In genomic region chr9:76709020-76709419, GRCh38 we compare ENCODE assay signal across 17 cellular contexts. TPM values are rescaled to one million over a fixed set of nuclear protein-coding genes. Genes with fewer than 3 reads are reported as not detected.
A peak's percentile ranks its signal among the peaks of the same experiment; 100 is the strongest.
DNase-seq lines count a peak whose midpoint lies in the region; ATAC-seq and TF ChIP-seq lines count a peak whose summit lies in the region.
"Had no signal": no experiment of that assay in that cellular context is flagged by ENCODE, and none has a peak within 500 bp of the region (broad histone marks: within the 10 kb centered on the region; RNA-seq: fewer than 3 reads in every experiment).

No MANE protein-coding gene starts in this region.

- H3K9me3 Mint-ChIP-seq in stimulated activated naive CD8-positive, alpha-beta T cell treated with anti-CD3 and anti-CD28 coated beads, Interleukin-15, Interleukin-2, amounts not matched to agents 100 ng/mL and 50 ng/mL, for 24 hours: no peaks in the 10 kb centered on the region
- H3K9me3 Mint-ChIP-seq in stimulated activated naive CD8-positive, alpha-beta T cell treated with anti-CD3 and anti-CD28 coated beads, Interleukin-15, amount 100 ng/mL, for 72 hours: no peaks in the 10 kb centered on the region
- H3K9me3 Mint-ChIP-seq in H9: no peaks in the 10 kb centered on the region
- H3K9me3 Mint-ChIP-seq: CD8-positive, alpha-beta T cell had no signal

- DNase-seq in stimulated activated naive CD8-positive, alpha-beta T cell treated with anti-CD3 and anti-CD28 coated beads, Interleukin-15, amount 100 ng/mL, for 72 hours: no peak
- DNase-seq in H9: no peak
- DNase-seq in NCI-H69 (lab: John Stamatoyannopoulos, UW): no peak
- no peak for DNase-seq in body of pancreas
- no peak for DNase-seq in pons (ENCODE audit: low spot score)
- DNase-seq: CD8-positive, alpha-beta T cell; COR-L47; DND-41; GDM1; Karpas-422 had no signal

- no peak overlapping the region for H3K4ac ChIP-seq in H9 (ENCODE audit: low read depth, low read length)

- no peak overlapping the region for H4K8ac ChIP-seq in H9 (replicated peaks; ENCODE audit: insufficient read length, low read depth, low read length)

- H3T11ph ChIP-seq in H9 (ENCODE audit: low read length): no peak overlapping the region

- no peaks in the 10 kb centered on the region for H3K36me3 ChIP-seq in body of pancreas (replicated peaks in 1 of 2; ENCODE audit: insufficient read depth in 1 of 2, low read depth in 2 of 2)

- no peak overlapping the region for H2BK20ac ChIP-seq in H9 (ENCODE audit: low read depth, low read length, poor library complexity, severe bottlenecking)

- no peaks in the 10 kb centered on the region for H3K36me3 Mint-ChIP-seq in stimulated activated naive CD8-positive, alpha-beta T cell treated with anti-CD3 and anti-CD28 coated beads, Interleukin-15, Interleukin-2, amounts not matched to agents 100 ng/mL and 50 ng/mL, for 24 hours (ENCODE audit: low read depth)
- peaks cover 0 to 3% (median 0%) of the 10 kb centered on the region in 3 experiments; a peak in 2 of 7 replicates for H3K36me3 Mint-ChIP-seq in H9 (ENCODE audit: insufficient read depth in 1 of 3, low read depth in 3 of 3)
- H3K36me3 Mint-ChIP-seq: CD14-positive monocyte; CD8-positive, alpha-beta T cell had no signal

- H2BK12ac ChIP-seq in H9 (ENCODE audit: insufficient read length, low read depth, low read length): no peak overlapping the region

- H3K4me2 ChIP-seq in H9 (ENCODE audit: insufficient read depth, insufficient read length, low read length): no peak overlapping the region

- H4K91ac ChIP-seq in H9 (ENCODE audit: insufficient read length, low read depth, low read length): no peak overlapping the region

- H3K4me1 ChIP-seq in H9 (ENCODE audit: insufficient read depth, low read length): no peaks in the 10 kb centered on the region
- H3K4me1 ChIP-seq in body of pancreas: no peaks in the 10 kb centered on the region

- H3K27me3 Mint-ChIP-seq in stimulated activated naive CD8-positive, alpha-beta T cell treated with anti-CD3 and anti-CD28 coated beads, Interleukin-15, Interleukin-2, amounts not matched to agents 100 ng/mL and 50 ng/mL, for 24 hours: peaks cover 47% of the 10 kb centered on the region
- H3K27me3 Mint-ChIP-seq in stimulated activated naive CD8-positive, alpha-beta T cell treated with anti-CD3 and anti-CD28 coated beads, Interleukin-15, amount 100 ng/mL, for 72 hours: peaks cover 46% of the 10 kb centered on the region
- peaks cover 2% of the 10 kb centered on the region; the same call in 1 of the 2 replicates for H3K27me3 Mint-ChIP-seq in H9 (ENCODE audit: low read depth)

- no peak overlapping the region for H2BK15ac ChIP-seq in H9 (ENCODE audit: low read depth, low read length)

- no peak overlapping the region for H2AFZ ChIP-seq in H9 (ENCODE audit: low read length)

- no peaks in the 10 kb centered on the region for H4K20me1 ChIP-seq in H9 (ENCODE audit: control insufficient read depth, insufficient read depth, insufficient read length)

- H3K14ac ChIP-seq in H9 (ENCODE audit: insufficient read depth, low read length): no peak overlapping the region

- no peaks in the 10 kb centered on the region for H3K79me2 ChIP-seq in H9 (ENCODE audit: insufficient read depth, low read length)

- H3K27ac ChIP-seq in H9 (ENCODE audit: insufficient read length, low read depth, low read length) (no peak overlapping the region), body of pancreas (no peak overlapping the region)
- H3K27ac ChIP-seq: 22Rv1 had no signal

- no peak overlapping the region for H3K9ac ChIP-seq in H9 (ENCODE audit: extremely low read depth, insufficient read length, low read length)

- no peak overlapping the region for H3K56ac ChIP-seq in H9 (ENCODE audit: insufficient read length, low read depth, low read length)

- no peak overlapping the region for H2BK5ac ChIP-seq in H9 (ENCODE audit: insufficient read length, low read length)

- H3K4me3 Mint-ChIP-seq in stimulated activated naive CD8-positive, alpha-beta T cell treated with anti-CD3 and anti-CD28 coated beads, Interleukin-15, Interleukin-2, amounts not matched to agents 100 ng/mL and 50 ng/mL, for 24 hours: no peak overlapping the region
- no peak overlapping the region for H3K4me3 Mint-ChIP-seq in stimulated activated naive CD8-positive, alpha-beta T cell treated with anti-CD3 and anti-CD28 coated beads, Interleukin-15, amount 100 ng/mL, for 72 hours
- H3K4me3 Mint-ChIP-seq in H9: no peak overlapping the region
- H3K4me3 Mint-ChIP-seq: CD8-positive, alpha-beta T cell had no signal

- no peak overlapping the region for H4K5ac ChIP-seq in H9 (ENCODE audit: insufficient read length, low read depth, low read length)

- no peak overlapping the region for H2BK120ac ChIP-seq in H9 (ENCODE audit: low read depth, low read length, poor library complexity, severe bottlenecking)

- H3K4me1 Mint-ChIP-seq in stimulated activated naive CD8-positive, alpha-beta T cell treated with anti-CD3 and anti-CD28 coated beads, Interleukin-15, Interleukin-2, amounts not matched to agents 100 ng/mL and 50 ng/mL, for 24 hours (ENCODE audit: low read depth): peaks cover 7% of the 10 kb centered on the region
- peaks cover 5% of the 10 kb centered on the region for H3K4me1 Mint-ChIP-seq in stimulated activated naive CD8-positive, alpha-beta T cell treated with anti-CD3 and anti-CD28 coated beads, Interleukin-15, amount 100 ng/mL, for 72 hours
- peaks cover 0 to 3% of the 10 kb centered on the region in 2 experiments; a peak in 2 of 4 replicates for H3K4me1 Mint-ChIP-seq in H9

- no peaks in the 10 kb centered on the region for H3K79me1 ChIP-seq in H9 (ENCODE audit: insufficient read depth, low read depth, low read length, poor library complexity, severe bottlenecking)

- H3K27ac Mint-ChIP-seq in stimulated activated naive CD8-positive, alpha-beta T cell treated with anti-CD3 and anti-CD28 coated beads, Interleukin-15, Interleukin-2, amounts not matched to agents 100 ng/mL and 50 ng/mL, for 24 hours: peak overlapping the region; percentile 28
- no peak overlapping the region for H3K27ac Mint-ChIP-seq in stimulated activated naive CD8-positive, alpha-beta T cell treated with anti-CD3 and anti-CD28 coated beads, Interleukin-15, amount 100 ng/mL, for 72 hours
- H3K27ac Mint-ChIP-seq in H9: no peak overlapping the region; a peak in 1 of 7 replicates
- H3K27ac Mint-ChIP-seq: CD14-positive monocyte; CD8-positive, alpha-beta T cell had no signal

- H3K23ac ChIP-seq in H9 (ENCODE audit: insufficient read length, low read depth, low read length): no peak overlapping the region

- H3K4me3 ChIP-seq in body of pancreas: no peak overlapping the region
- H3K4me3 ChIP-seq: K562 had no signal

- TF ChIP-seq POLR2A in body of pancreas (IDR thresholded peaks at IDR 0.05): no peak

- no peak overlapping the region for H2AK5ac ChIP-seq in H9 (ENCODE audit: insufficient read length, low read length)

- no peak overlapping the region for H3K18ac ChIP-seq in H9 (ENCODE audit: insufficient read length, low read depth, low read length)

- WGBS in H9 (ENCODE audit: extremely low coverage, insufficient read length, low lambda C conversion rate): no CpG with 5 or more reads among the region's 9 CpGs
- WGBS in body of pancreas, 2 donors: 36 to 37% methylated on average over 9 of the region's 9 CpGs

- no peaks in the 10 kb centered on the region for H3K23me2 ChIP-seq in H9 (ENCODE audit: insufficient read length, low read depth, low read length, poor library complexity, severe bottlenecking)

- H3K9me3 ChIP-seq in H9 (ENCODE audit: control insufficient read depth, low read depth, low read length) (no peaks in the 10 kb centered on the region), body of pancreas (no peaks in the 10 kb centered on the region)

- intact Hi-C loops in body of pancreas (cut with DNase I): loop anchor here (5.0 kb wide), 1 partner anchor 257 kb away; no protein-coding TSS in a partner anchor

- ATAC-seq in stimulated activated naive CD8-positive, alpha-beta T cell treated with anti-CD3 and anti-CD28 coated beads, Interleukin-15, amount 100 ng/mL, for 72 hours: no peak
- ATAC-seq in HG02852 (IDR thresholded peaks at IDR 0.05; ENCODE audit: unreplicated experiment): peak; percentile 49
- peak; percentile 38 for ATAC-seq in HG03039 (IDR thresholded peaks at IDR 0.05; ENCODE audit: unreplicated experiment)
- ATAC-seq in body of pancreas: no peak
- ATAC-seq: CD8-positive, alpha-beta T cell; K562 had no signal

- no peaks in the 10 kb centered on the region for H3K27me3 ChIP-seq in H9 (ENCODE audit: insufficient read depth, low read length)
- no peaks in the 10 kb centered on the region for H3K27me3 ChIP-seq in body of pancreas

- TF ChIP-seq CTCF in H9 (conservative IDR thresholded peaks at IDR 0.05) (no peak), body of pancreas (IDR thresholded peaks at IDR 0.05) (no peak)

RNA-seq across cellular contexts. Expression of gene PCA3, which starts 55.2 kb away (rescaled TPM):
- total RNA-seq in H9 (2021) (not detected in 2 replicates), body of pancreas (not detected)
- total RNA-seq: A673; CD8-positive, alpha-beta T cell; K562 had no signal

Comparison
In these comparisons a context has a peak if more than half of its experiments do, and no peak if none do; other contexts are left out.
1. ATAC-seq: peak in HG02852 (single experiment) and HG03039 (single experiment); none in stimulated activated naive CD8-positive, alpha-beta T cell treated with anti-CD3 and anti-CD28 coated beads, Interleukin-15, amount 100 ng/mL, for 72 hours (single experiment) and body of pancreas (single experiment).